27 cellular contexts compared by ENCODE assay signal in the genomic region with DNA sequence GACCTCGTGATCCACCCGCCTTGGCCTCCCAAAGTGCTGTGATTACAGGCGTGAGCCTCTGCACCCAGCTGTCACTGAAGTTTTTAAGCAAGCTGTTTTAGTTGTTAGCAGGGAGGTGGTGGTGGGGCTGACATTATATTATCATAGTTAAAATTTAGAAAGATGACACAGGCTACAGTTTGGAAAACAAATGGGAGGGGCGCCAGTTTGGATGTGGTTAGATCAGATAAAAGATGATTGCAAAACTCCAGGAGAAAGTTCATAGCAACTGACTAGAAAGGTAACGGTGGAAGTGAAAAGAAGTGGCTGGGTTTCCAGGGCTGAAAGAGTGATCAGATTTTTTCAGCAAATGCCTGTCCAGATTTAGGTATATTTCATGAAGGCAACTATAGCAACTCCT.
DNase-seq lines count a peak whose midpoint lies in the region; ATAC-seq and TF ChIP-seq lines count a peak whose summit lies in the region.
"Had no signal": no experiment of that assay in that cellular context is flagged by ENCODE, and none has a peak within 500 bp of the region (broad histone marks: within the 10 kb centered on the region; RNA-seq: fewer than 3 reads in every experiment).

No MANE protein-coding gene starts in this region.

- POLR2A ChIA-PET in activated CD8-positive, alpha-beta T cell treated with anti-CD3 and anti-CD28 coated beads, Interleukin-2, amount 10 ng/mL, durations not matched to agents 7 days and 5 days (lab: Charles Lee) = no interaction called here

- TF ChIP-seq CTCF in fibroblast of lung (conservative IDR thresholded peaks at IDR 0.05 in 1 of 2, IDR thresholded peaks at IDR 0.05 in 1 of 2; ENCODE audit: low read depth in 1 of 2, low read length in 2 of 2) = no peak

- H3K4me2 ChIP-seq in fibroblast of lung (ENCODE audit: extremely low read depth, insufficient read depth, low read length) = no peak overlapping the region

- H3K4me3 ChIP-seq in fibroblast of lung (replicated peaks in 1 of 4; ENCODE audit: control extremely low read depth in 1 of 4, insufficient read depth in 1 of 4, low read depth in 3 of 4, low read length in 4 of 4) = no peak overlapping the region
- H3K4me3 ChIP-seq: esophagus muscularis mucosa, lung, pancreas, skin epidermis had no signal

- ATAC-seq in sciatic nerve (peak; percentile 48), HG03175 (IDR thresholded peaks at IDR 0.05; ENCODE audit: unreplicated experiment) (no peak)
- ATAC-seq in activated CD8-positive, alpha-beta T cell treated with anti-CD3 and anti-CD28 coated beads, Interleukin-2, amount 10 ng/mL, durations not matched to agents 7 days and 5 days = no peak
- ATAC-seq: naive thymus-derived CD8-positive, alpha-beta T cell; pancreas; Right ventricle myocardium inferior had no signal

- no peaks in the 10 kb centered on the region for H3K9me3 ChIP-seq in fibroblast of lung (ENCODE audit: control insufficient read depth, insufficient read depth, low read depth, low read length)
- H3K9me3 ChIP-seq: esophagus muscularis mucosa, pancreas had no signal

- H3K36me3 Mint-ChIP-seq in activated CD8-positive, alpha-beta T cell treated with anti-CD3 and anti-CD28 coated beads, Interleukin-2, amount 10 ng/mL, durations not matched to agents 7 days and 5 days (ENCODE audit: low read depth) = no peaks in the 10 kb centered on the region
- H3K36me3 Mint-ChIP-seq: CD14-positive monocyte; naive thymus-derived CD8-positive, alpha-beta T cell had no signal

- H3K4me1 Mint-ChIP-seq in activated CD8-positive, alpha-beta T cell treated with anti-CD3 and anti-CD28 coated beads, Interleukin-2, amount 10 ng/mL, durations not matched to agents 7 days and 5 days (ENCODE audit: low read depth) = no peaks in the 10 kb centered on the region
- H3K4me1 Mint-ChIP-seq: activated CD4-positive, alpha-beta T cell treated with anti-CD3 and anti-CD28 coated beads, Interleukin-2, amount 10 ng/mL, durations not matched to agents 24 days and 14 days; central memory CD8-positive, alpha-beta T cell; naive thymus-derived CD8-positive, alpha-beta T cell had no signal

- intact Hi-C loops in sciatic nerve (cut with DNase I) = no loop called here

- DNase-seq in GM03348 (ENCODE audit: low spot score) (peak; percentile 23), MV-4-11 (lab: John Stamatoyannopoulos, UW) (peak; percentile 40), fibroblast of lung (ENCODE audit: low read depth in 2 of 2) (peak; percentile 19 to 24), sciatic nerve (ENCODE audit: low spot score) (no peak), DMS53 treated with DMSO at 0.1 percent for 48 hours (lab: John Stamatoyannopoulos, UW; ENCODE audit: unreplicated experiment) (no peak)
- DNase-seq in effector CD4-positive, alpha-beta T cell = no peak
- DNase-seq in activated CD8-positive, alpha-beta T cell treated with anti-CD3 and anti-CD28 coated beads, Interleukin-2, amount 10 ng/mL, durations not matched to agents 7 days and 5 days = no peak
- DNase-seq: ACHN; activated CD4-positive, alpha-beta T cell treated with anti-CD3 and anti-CD28 coated beads, Interleukin-2, amount 10 ng/mL, durations not matched to agents 24 days and 14 days; activated effector memory CD4-positive, alpha-beta T cell treated with anti-CD3 and anti-CD28 coated beads, Interleukin-2, amount 50 U/mL, for 16 hours; amygdala; effector CD8-positive, alpha-beta T cell; GF-D8; HCEC 1CT; naive thymus-derived CD8-positive, alpha-beta T cell; NCI-H1092; NCI-H2107; NCI-H510A treated with DMSO at 0.1 percent for 48 hours; pancreas; stimulated activated CD4-positive, alpha-beta T cell treated with anti-CD3 and anti-CD28 coated beads, Interleukin-4, amount 100 ng/mL, for 24 hours had no signal

- H3K9me3 Mint-ChIP-seq in activated CD8-positive, alpha-beta T cell treated with anti-CD3 and anti-CD28 coated beads, Interleukin-2, amount 10 ng/mL, durations not matched to agents 7 days and 5 days (ENCODE audit: insufficient read depth) = no peaks in the 10 kb centered on the region
- H3K9me3 Mint-ChIP-seq: activated CD4-positive, alpha-beta T cell treated with anti-CD3 and anti-CD28 coated beads, Interleukin-2, amount 10 ng/mL, durations not matched to agents 24 days and 14 days; central memory CD8-positive, alpha-beta T cell; naive thymus-derived CD8-positive, alpha-beta T cell had no signal

- no peak overlapping the region for H3K27ac Mint-ChIP-seq in activated CD8-positive, alpha-beta T cell treated with anti-CD3 and anti-CD28 coated beads, Interleukin-2, amount 10 ng/mL, durations not matched to agents 7 days and 5 days
- H3K27ac Mint-ChIP-seq: activated CD4-positive, alpha-beta T cell treated with anti-CD3 and anti-CD28 coated beads, Interleukin-2, amount 10 ng/mL, durations not matched to agents 24 days and 14 days; naive thymus-derived CD8-positive, alpha-beta T cell had no signal

- no peak overlapping the region for H3K4me3 Mint-ChIP-seq in activated CD8-positive, alpha-beta T cell treated with anti-CD3 and anti-CD28 coated beads, Interleukin-2, amount 10 ng/mL, durations not matched to agents 7 days and 5 days
- H3K4me3 Mint-ChIP-seq: activated CD4-positive, alpha-beta T cell treated with anti-CD3 and anti-CD28 coated beads, Interleukin-2, amount 10 ng/mL, durations not matched to agents 24 days and 14 days; CD14-positive monocyte; central memory CD8-positive, alpha-beta T cell; naive thymus-derived CD8-positive, alpha-beta T cell had no signal

- no peaks in the 10 kb centered on the region for H3K79me2 ChIP-seq in fibroblast of lung (ENCODE audit: control insufficient read depth, insufficient read depth, low read length)

- no peak overlapping the region for H2AFZ ChIP-seq in fibroblast of lung (ENCODE audit: low read length)

- no peaks in the 10 kb centered on the region for H4K20me1 ChIP-seq in fibroblast of lung (ENCODE audit: control insufficient read depth, extremely low read depth, insufficient read depth, low read length)

- no peak overlapping the region for H3K27ac ChIP-seq in fibroblast of lung (ENCODE audit: insufficient read depth, low read length)
- H3K27ac ChIP-seq: esophagus muscularis mucosa, pancreas, skin epidermis had no signal

- no peak overlapping the region for H3K9ac ChIP-seq in fibroblast of lung (ENCODE audit: insufficient read depth, low read length)

- no peaks in the 10 kb centered on the region for H3K4me1 ChIP-seq in fibroblast of lung (ENCODE audit: control insufficient read depth, extremely low read depth, insufficient read depth, low read length)
- H3K4me1 ChIP-seq: pancreas had no signal

- no peaks in the 10 kb centered on the region for H3K36me3 ChIP-seq in fibroblast of lung (ENCODE audit: control insufficient read depth, insufficient read depth, low read length)
- H3K36me3 ChIP-seq: esophagus muscularis mucosa, pancreas had no signal

- no peaks in the 10 kb centered on the region for H3K27me3 Mint-ChIP-seq in activated CD8-positive, alpha-beta T cell treated with anti-CD3 and anti-CD28 coated beads, Interleukin-2, amount 10 ng/mL, durations not matched to agents 7 days and 5 days (ENCODE audit: low read depth)

- CTCF ChIA-PET in activated CD8-positive, alpha-beta T cell treated with anti-CD3 and anti-CD28 coated beads, Interleukin-2, amount 10 ng/mL, durations not matched to agents 7 days and 5 days (lab: Charles Lee) = no interaction called here

- H3K27me3 ChIP-seq in fibroblast of lung (ENCODE audit: control insufficient read depth, insufficient read depth, low read length) = no peaks in the 10 kb centered on the region
- H3K27me3 ChIP-seq: esophagus muscularis mucosa, pancreas had no signal

Comparison
In these comparisons a context has a peak if more than half of its experiments do, and no peak if none do; other contexts are left out.
1. DNase-seq: peak in GM03348 (single experiment), MV-4-11 (single experiment) and fibroblast of lung (2 of 2); none in sciatic nerve (single experiment), effector CD4-positive, alpha-beta T cell (single experiment), DMS53 treated with DMSO at 0.1 percent for 48 hours (single experiment) and activated CD8-positive, alpha-beta T cell treated with anti-CD3 and anti-CD28 coated beads, Interleukin-2, amount 10 ng/mL, durations not matched to agents 7 days and 5 days (single experiment).